Comparison of ENCODE assay signal across 9 cellular contexts in the genomic region with DNA sequence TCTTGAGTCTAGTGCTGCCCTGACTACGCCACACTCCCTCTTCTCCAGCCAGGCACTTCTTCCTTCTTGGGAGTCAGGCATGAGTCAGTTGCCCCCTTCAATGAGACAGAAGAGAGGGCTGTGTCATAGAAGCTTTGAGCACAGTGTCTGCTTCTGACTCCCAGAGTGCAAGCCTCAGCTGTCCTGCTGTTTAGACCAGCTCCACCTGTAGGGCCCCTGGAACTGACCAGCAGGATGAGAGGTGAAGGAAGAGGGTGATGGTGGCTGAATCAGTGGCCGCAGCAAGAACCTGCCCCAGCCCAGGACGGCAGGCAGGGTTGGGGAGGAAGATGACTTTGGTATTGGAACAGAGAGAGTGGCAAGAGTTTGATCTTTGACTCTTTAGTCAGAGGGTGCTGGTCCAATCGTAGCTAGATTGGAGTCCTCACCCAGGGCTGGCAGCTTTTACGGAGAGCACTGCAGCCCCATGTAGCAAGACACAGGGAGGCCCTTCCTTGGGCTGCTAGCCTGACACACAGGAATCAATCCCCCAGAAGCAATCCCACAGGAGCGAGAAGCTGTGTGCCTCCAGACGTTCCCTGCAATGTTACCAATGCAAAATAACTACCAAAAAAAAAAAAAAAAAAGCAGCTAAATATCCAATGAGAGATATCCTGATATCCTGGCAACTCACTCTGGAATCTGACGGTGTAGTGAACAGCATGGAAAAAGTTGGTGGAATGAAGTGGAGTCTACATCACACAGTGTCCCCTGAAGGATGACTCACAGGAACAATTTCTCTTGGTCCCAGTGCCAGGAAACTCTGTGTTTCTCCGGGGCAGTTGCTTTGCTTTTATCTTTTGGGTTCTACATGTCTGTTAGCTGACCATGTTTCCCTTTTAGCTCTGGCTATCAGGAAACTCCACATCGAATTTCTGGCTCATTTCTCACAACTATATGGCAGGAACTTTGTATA. TPM values are rescaled to one million over a fixed set of nuclear protein-coding genes. Genes with fewer than 3 reads are reported as not detected.
A peak's percentile ranks its signal among the peaks of the same experiment; 100 is the strongest.
DNase-seq lines count a peak whose midpoint lies in the region; ATAC-seq and FAIRE-seq lines count a peak whose summit lies in the region.
"Had no signal": no experiment of that assay in that cellular context is flagged by ENCODE, and none has a peak within 500 bp of the region (broad histone marks: within the 10 kb centered on the region; RNA-seq: fewer than 3 reads in every experiment).

No MANE protein-coding gene starts in this region.

- ATAC-seq in esophagus mucosa (peak; percentile 62), HG03439 (IDR thresholded peaks at IDR 0.05; ENCODE audit: unreplicated experiment) (no peak), HG02610 (IDR thresholded peaks at IDR 0.05; ENCODE audit: unreplicated experiment) (no peak)
- ATAC-seq: stimulated activated memory B cell treated with anti-CD40 and anti-IgM and Interleukin-4, amounts not matched to agents 10 μg/mL and 1 μg/mL and 100 μg/mL, for 72 hours had no signal

- H3K4me3 ChIP-seq in skeletal muscle cell (ENCODE audit: low read depth, low read length) = no peak overlapping the region

- DNase-seq in HTR-8/SVneo (ENCODE audit: insufficient read length, low spot score) = peak; percentile 75
- peak; percentile 50 for DNase-seq in skeletal muscle cell (ENCODE audit: low read depth)
- no peak for DNase-seq in NAMALWA (ENCODE audit: low spot score)
- DNase-seq: effector CD8-positive, alpha-beta T cell; NCI-H82 had no signal

- peak; percentile 74 for FAIRE-seq in HTR-8/SVneo (lab: Jason Lieb, UNC)

RNA-seq across cellular contexts. Expression of gene C10orf62, which starts 6.9 kb away (rescaled TPM):
- total RNA-seq in esophagus mucosa = 0.16 TPM

RNA-seq across cellular contexts. Expression of gene HOGA1, which starts 12.2 kb away (rescaled TPM):
- total RNA-seq in esophagus mucosa = 1.7 TPM

RNA-seq across cellular contexts. Expression of gene ANKRD2, which starts 23.8 kb away (rescaled TPM):
- 0.56 TPM for total RNA-seq in esophagus mucosa

RNA-seq across cellular contexts. Expression of gene MORN4, which starts 36.9 kb away (rescaled TPM):
- total RNA-seq in esophagus mucosa = 1.9 TPM

RNA-seq across cellular contexts. Expression of gene PI4K2A, which starts 44.1 kb away (rescaled TPM):
- total RNA-seq in esophagus mucosa = 13.0 TPM
